Comparison of ENCODE assay signal across 9 cellular contexts in the genomic region with DNA sequence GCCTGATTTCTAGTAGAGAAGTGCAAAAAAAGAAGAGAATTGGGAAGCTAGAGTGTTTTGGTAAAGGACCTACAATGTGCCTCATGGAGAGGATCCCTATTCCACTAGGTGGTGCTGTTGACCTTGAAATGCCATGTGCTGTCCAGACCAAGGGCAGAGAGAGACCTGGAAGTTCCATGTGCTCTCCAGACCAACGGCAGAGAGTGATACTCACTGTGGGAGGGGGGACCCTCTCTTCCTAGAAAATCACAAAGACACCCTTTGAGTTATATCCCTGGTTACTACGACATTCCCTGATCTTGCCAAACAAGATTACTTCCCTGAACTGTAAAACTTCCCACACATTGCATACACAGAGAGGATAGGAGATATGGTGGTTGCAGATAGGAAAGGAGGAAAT.
A peak's percentile ranks its signal among the peaks of the same experiment; 100 is the strongest.
DNase-seq lines count a peak whose midpoint lies in the region; ATAC-seq and TF ChIP-seq lines count a peak whose summit lies in the region.
"Had no signal": no experiment of that assay in that cellular context is flagged by ENCODE, and none has a peak within 500 bp of the region (broad histone marks: within the 10 kb centered on the region; RNA-seq: fewer than 3 reads in every experiment).

No MANE protein-coding gene starts in this region.

- H3K4me3 ChIP-seq in CD4-positive, alpha-beta memory T cell (ENCODE audit: low read length in 2 of 2): no peak overlapping the region
- no peak overlapping the region for H3K4me3 ChIP-seq in Karpas-422 (ENCODE audit: low read length)
- H3K4me3 ChIP-seq in right lobe of liver: no peak overlapping the region
- H3K4me3 ChIP-seq in lower leg skin (ENCODE audit: low read depth, poor library complexity, severe bottlenecking): no peak overlapping the region
- H3K4me3 ChIP-seq in psoas muscle: no peak overlapping the region

- intact Hi-C loops in CD4-positive, alpha-beta memory T cell (cut with micrococcal nuclease): loop anchor here (5.0 kb wide), 1 partner anchor 1880 kb away; no protein-coding TSS in a partner anchor
- intact Hi-C loops in right lobe of liver (cut with DNase I): no loop called here
- intact Hi-C loops in lower leg skin (cut with DNase I; ENCODE audit: low total_unique reads): no loop called here
- intact Hi-C loops in psoas muscle (cut with DNase I): no loop called here

- H3K36me3 ChIP-seq in CD4-positive, alpha-beta memory T cell (ENCODE audit: insufficient read depth, low read length): no peaks in the 10 kb centered on the region
- no peaks in the 10 kb centered on the region for H3K36me3 ChIP-seq in Karpas-422 (ENCODE audit: insufficient read depth, low read length)
- no peaks in the 10 kb centered on the region for H3K36me3 ChIP-seq in right lobe of liver
- H3K36me3 ChIP-seq in psoas muscle (ENCODE audit: insufficient read depth in 1 of 2, low read depth in 1 of 2): no peaks in the 10 kb centered on the region

- no peaks in the 10 kb centered on the region for H3K9me3 ChIP-seq in CD4-positive, alpha-beta memory T cell (ENCODE audit: control insufficient read depth in 1 of 2, low read length in 2 of 2)
- no peaks in the 10 kb centered on the region for H3K9me3 ChIP-seq in Karpas-422 (ENCODE audit: low read length)
- no peaks in the 10 kb centered on the region for H3K9me3 ChIP-seq in right lobe of liver
- H3K9me3 ChIP-seq in psoas muscle: no peaks in the 10 kb centered on the region

- H3K9me3 Mint-ChIP-seq in CD4-positive, alpha-beta memory T cell: peaks cover 0 to 16% (median 4%) of the 10 kb centered on the region in 8 donors
- H3K9me3 Mint-ChIP-seq in WTC11: peaks cover 44% of the 10 kb centered on the region

- TF ChIP-seq CTCF in WTC11 (IDR thresholded peaks at IDR 0.05): peak; percentile 67
- TF ChIP-seq CTCF in right lobe of liver (IDR thresholded peaks at IDR 0.05): peak; percentile 18 to 40 (median 39)
- TF ChIP-seq CTCF in lower leg skin (IDR thresholded peaks at IDR 0.05): no peak
- TF ChIP-seq CTCF in psoas muscle (IDR thresholded peaks at IDR 0.05): no peak

- H3K4me1 ChIP-seq in CD4-positive, alpha-beta memory T cell (ENCODE audit: insufficient read depth, low read length): no peaks in the 10 kb centered on the region
- H3K4me1 ChIP-seq in Karpas-422 (ENCODE audit: low read length) (no peaks in the 10 kb centered on the region), right lobe of liver (no peaks in the 10 kb centered on the region), psoas muscle (no peaks in the 10 kb centered on the region)

- no peaks in the 10 kb centered on the region for H3K27me3 ChIP-seq in CD4-positive, alpha-beta memory T cell (ENCODE audit: insufficient read depth, low read length)
- no peaks in the 10 kb centered on the region for H3K27me3 ChIP-seq in Karpas-422 (ENCODE audit: low read length)
- H3K27me3 ChIP-seq in right lobe of liver: no peaks in the 10 kb centered on the region
- H3K27me3 ChIP-seq in psoas muscle (ENCODE audit: insufficient read depth in 3 of 3, low read length in 2 of 3): no peaks in the 10 kb centered on the region

- no peaks in the 10 kb centered on the region for H3K36me3 Mint-ChIP-seq in CD4-positive, alpha-beta memory T cell
- H3K36me3 Mint-ChIP-seq in WTC11: peaks cover 18% of the 10 kb centered on the region
- H3K36me3 Mint-ChIP-seq: IgD-negative memory B cell had no signal

- H3K9ac ChIP-seq in Karpas-422 (ENCODE audit: low read length): no peak overlapping the region

- H3K4me3 Mint-ChIP-seq in CD4-positive, alpha-beta memory T cell: no peak overlapping the region
- no peak overlapping the region for H3K4me3 Mint-ChIP-seq in WTC11

- no peaks in the 10 kb centered on the region for H3K4me1 Mint-ChIP-seq in CD4-positive, alpha-beta memory T cell
- H3K4me1 Mint-ChIP-seq in WTC11: no peaks in the 10 kb centered on the region

- peak in 3 of 5 donors; percentile 2 to 9 (median 6) for DNase-seq in CD4-positive, alpha-beta memory T cell
- DNase-seq in Karpas-422 (peak; percentile 83), WTC11 (ENCODE audit: low spot score) (peak; percentile 48), right lobe of liver (no peak), lower leg skin (ENCODE audit: low spot score in 2 of 2) (no peak), NCI-H2227 (lab: John Stamatoyannopoulos, UW; ENCODE audit: unreplicated experiment) (no peak), psoas muscle (no peak)

- CTCF ChIA-PET in CD4-positive, alpha-beta memory T cell (lab: Charles Lee; ENCODE audit: partially characterized antibody): no interaction called here
- CTCF ChIA-PET in WTC11 (lab: Charles Lee): interaction anchor here (0.7 to 3.0 kb wide), 4 partner anchors 212 to 1076 kb away, joined by 4 to 10 read pairs (median 8); a partner anchor contains a TSS

- H3K27ac ChIP-seq in CD4-positive, alpha-beta memory T cell (ENCODE audit: low read depth, low read length): no peak overlapping the region
- H3K27ac ChIP-seq in Karpas-422 (ENCODE audit: low read length) (no peak overlapping the region), right lobe of liver (no peak overlapping the region), psoas muscle (no peak overlapping the region)

- TF ChIP-seq POLR2A in right lobe of liver (IDR thresholded peaks at IDR 0.05) (no peak), lower leg skin (IDR thresholded peaks at IDR 0.05) (no peak)

- H3K79me2 ChIP-seq in Karpas-422 (ENCODE audit: low read length): no peaks in the 10 kb centered on the region

- 63% methylated on average over 1 of the region's 2 CpGs for WGBS in right lobe of liver (ENCODE audit: insufficient coverage, low coverage, low lambda C conversion rate, missing lambda C conversion rate)
- WGBS in lower leg skin, 2 donors: 16 to 32% methylated on average over 2 of the region's 2 CpGs
- WGBS in psoas muscle, 3 donors: 39 to 46% (median 39%) methylated on average over 2 of the region's 2 CpGs

- no peaks in the 10 kb centered on the region for H3K9me2 ChIP-seq in Karpas-422 (replicated peaks; ENCODE audit: insufficient read depth, low read length)

- POLR2A ChIA-PET in CD4-positive, alpha-beta memory T cell (lab: Charles Lee; ENCODE audit: partially characterized antibody): no interaction called here
- POLR2A ChIA-PET in WTC11 (lab: Charles Lee): no interaction called here

- H3K27ac Mint-ChIP-seq in CD4-positive, alpha-beta memory T cell: no peak overlapping the region
- no peak overlapping the region for H3K27ac Mint-ChIP-seq in WTC11
- H3K27ac Mint-ChIP-seq: IgD-negative memory B cell had no signal

- no peak overlapping the region for H2AFZ ChIP-seq in Karpas-422 (ENCODE audit: low read length)

- H3K27me3 Mint-ChIP-seq in CD4-positive, alpha-beta memory T cell: no peaks in the 10 kb centered on the region
- H3K27me3 Mint-ChIP-seq in WTC11 (ENCODE audit: low read depth): 0 out of 2 replicates have a peak, but pooled peaks cover 2% of the 10 kb centered on the region
- H3K27me3 Mint-ChIP-seq: IgD-negative memory B cell had no signal

- H3K4me2 ChIP-seq in Karpas-422 (ENCODE audit: low read depth, low read length, poor library complexity, severe bottlenecking): no peak overlapping the region

- ATAC-seq in GM18502 (IDR thresholded peaks at IDR 0.05; ENCODE audit: poor library complexity, unreplicated experiment) (peak; percentile 78), WTC11 (peak; percentile 81), right lobe of liver (no peak), psoas muscle (no peak)

- H4K20me1 ChIP-seq in Karpas-422 (ENCODE audit: insufficient read depth, low read depth, low read length): no peaks in the 10 kb centered on the region

TF ChIP-seq in WTC11, 78 proteins besides CTCF, POLR2A, EP300 and RAD21:
- TF ChIP-seq, protein P1, sequence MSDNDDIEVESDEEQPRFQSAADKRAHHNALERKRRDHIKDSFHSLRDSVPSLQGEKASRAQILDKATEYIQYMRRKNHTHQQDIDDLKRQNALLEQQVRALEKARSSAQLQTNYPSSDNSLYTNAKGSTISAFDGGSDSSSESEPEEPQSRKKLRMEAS (CRISPR knock-in tag; IDR thresholded peaks at IDR 0.05): peak; percentile 57; the same call in 1 of the 2 replicates
- TF ChIP-seq ZNF121 (CRISPR knock-in tag; IDR thresholded peaks at IDR 0.05): no peak

Comparison
In these comparisons a context has a peak if more than half of its experiments do, and no peak if none do; other contexts are left out.
1. DNase-seq: peak in CD4-positive, alpha-beta memory T cell (3 of 5), Karpas-422 (single experiment) and WTC11 (single experiment); none in right lobe of liver (0 of 3), lower leg skin (0 of 2), NCI-H2227 (single experiment) and psoas muscle (0 of 2).
2. ATAC-seq: peak in GM18502 (single experiment) and WTC11 (single experiment); none in right lobe of liver (0 of 4) and psoas muscle (0 of 4).
3. CTCF ChIP-seq: peak in WTC11 (single experiment) and right lobe of liver (4 of 4); none in lower leg skin (0 of 3) and psoas muscle (single experiment).